7 cellular contexts compared by ENCODE assay signal in genomic region chr11:88421530-88421929, GRCh38.
DNase-seq lines count a peak whose midpoint lies in the region; ATAC-seq and TF ChIP-seq lines count a peak whose summit lies in the region.

No MANE protein-coding gene starts in this region.

- H3K27me3 ChIP-seq in smooth muscle cell (ENCODE audit: low read depth): no peaks in the 10 kb centered on the region

- ATAC-seq in GM18873 (IDR thresholded peaks at IDR 0.05; ENCODE audit: low FRiP score, unreplicated experiment): peak; percentile 64
- ATAC-seq in HG02759 (IDR thresholded peaks at IDR 0.05; ENCODE audit: unreplicated experiment): peak; percentile 94
- ATAC-seq in esophagus mucosa: peak; percentile 50
- no peak for ATAC-seq in GM19455 (IDR thresholded peaks at IDR 0.05; ENCODE audit: unreplicated experiment)

- 15% methylated on average over 1 of the region's 1 CpG for WGBS in smooth muscle cell (ENCODE audit: low lambda C conversion rate)

- TF ChIP-seq CTCF in smooth muscle cell (IDR thresholded peaks at IDR 0.05; ENCODE audit: borderline replicate concordance, insufficient read depth, poor library complexity, severe bottlenecking): no peak

- H3K4me3 ChIP-seq in SK-N-MC: no peak overlapping the region
- no peak overlapping the region for H3K4me3 ChIP-seq in smooth muscle cell

- H3K27ac ChIP-seq in SK-N-MC (no peak overlapping the region), smooth muscle cell (ENCODE audit: low read depth) (peak overlapping the region; percentile 72)

- DNase-seq in SK-N-MC (ENCODE audit: low read depth, low spot score): peak; percentile 24
- no peak for DNase-seq in smooth muscle cell (lab: John Stamatoyannopoulos, UW; ENCODE audit: unreplicated experiment)
- DNase-seq in effector CD4-positive, alpha-beta T cell: no peak

- no peaks in the 10 kb centered on the region for H4K20me1 ChIP-seq in smooth muscle cell (ENCODE audit: low read depth)

- H3K79me2 ChIP-seq in smooth muscle cell (ENCODE audit: low read depth): no peaks in the 10 kb centered on the region

- H2AFZ ChIP-seq in smooth muscle cell (ENCODE audit: low read depth): peak overlapping the region; percentile 31

- H3K36me3 ChIP-seq in SK-N-MC (ENCODE audit: insufficient read depth, low read length): no peaks in the 10 kb centered on the region
- H3K36me3 ChIP-seq in smooth muscle cell (ENCODE audit: low read depth): no peaks in the 10 kb centered on the region

- H3K4me2 ChIP-seq in smooth muscle cell: peak overlapping the region; percentile 77

- H3K4me1 ChIP-seq in smooth muscle cell (ENCODE audit: low read depth): peaks cover 16% of the 10 kb centered on the region

- H3K9ac ChIP-seq in SK-N-MC (ENCODE audit: insufficient read length) (no peak overlapping the region), smooth muscle cell (ENCODE audit: low read depth) (no peak overlapping the region)

- H3K9me3 ChIP-seq in SK-N-MC (ENCODE audit: low read depth, low read length) (no peaks in the 10 kb centered on the region), smooth muscle cell (replicated peaks; ENCODE audit: low read depth) (no peaks in the 10 kb centered on the region)

- H3F3A ChIP-seq in smooth muscle cell (ENCODE audit: low read depth): peaks cover 25% of the 10 kb centered on the region
